In genomic region chr3:128153156-128154011, GRCh38 we compare ENCODE assay signal across 1 cellular context.
TF ChIP-seq lines count a peak whose summit lies in the region.

TSS of gene EEFSEC (plus strand) at chr3:128153481. CDS start at chr3:128153508, 27 bp downstream.

TF ChIP-seq in K562, 482 proteins besides CTCF, POLR2A, EP300 and RAD21 (continued from another document):
- TF ChIP-seq ZNF655 (CRISPR knock-in tag; IDR thresholded peaks at IDR 0.05) (no peak), ARID4B (CRISPR knock-in tag; IDR thresholded peaks at IDR 0.05) (peak; percentile 86), RNF2 (IDR thresholded peaks at IDR 0.05) (peak; percentile 46; the same call in 1 of the 2 replicates), POLR2AphosphoS5 (IDR thresholded peaks at IDR 0.05; ENCODE audit: control insufficient read depth, insufficient read depth, low read depth, low read length) (peak; percentile 74), JUND (IDR thresholded peaks at IDR 0.05; ENCODE audit: borderline replicate concordance, low read depth, low read length) (0 out of 2 replicates have a peak, but pooled peaks have one; percentile 36), JUND (tag; IDR thresholded peaks at IDR 0.05; ENCODE audit: borderline replicate concordance, low read depth, low read length) (no peak; the same call in 2 of the 3 replicates), SUPT5H (IDR thresholded peaks at IDR 0.05) (peak; percentile 74), ZNF444 (CRISPR knock-in tag; IDR thresholded peaks at IDR 0.05) (no peak), TAF15 (IDR thresholded peaks at IDR 0.05; ENCODE audit: low read depth, low read length) (no peak), CBX5 (IDR thresholded peaks at IDR 0.05; ENCODE audit: borderline replicate concordance, low read depth) (no peak), PHF8 (IDR thresholded peaks at IDR 0.05; ENCODE audit: borderline replicate concordance, low read length) (peak; percentile 94), FIP1L1 (IDR thresholded peaks at IDR 0.05; ENCODE audit: low read depth, low read length, poor library complexity, severe bottlenecking) (peak; percentile 32), CXXC5 (CRISPR knock-in tag; IDR thresholded peaks at IDR 0.05) (peak; percentile 75)
- TF ChIP-seq, protein P1, sequence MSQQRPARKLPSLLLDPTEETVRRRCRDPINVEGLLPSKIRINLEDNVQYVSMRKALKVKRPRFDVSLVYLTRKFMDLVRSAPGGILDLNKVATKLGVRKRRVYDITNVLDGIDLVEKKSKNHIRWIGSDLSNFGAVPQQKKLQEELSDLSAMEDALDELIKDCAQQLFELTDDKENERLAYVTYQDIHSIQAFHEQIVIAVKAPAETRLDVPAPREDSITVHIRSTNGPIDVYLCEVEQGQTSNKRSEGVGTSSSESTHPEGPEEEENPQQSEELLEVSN (IDR thresholded peaks at IDR 0.05; ENCODE audit: borderline replicate concordance in 1 of 2, extremely low read depth in 1 of 2, insufficient read depth in 1 of 2, insufficient read length in 1 of 2, low read depth in 1 of 2, low read length in 1 of 2, poor library complexity in 1 of 2, severe bottlenecking in 1 of 2) = peak; percentile 47 to 79
- TF ChIP-seq, protein P2, sequence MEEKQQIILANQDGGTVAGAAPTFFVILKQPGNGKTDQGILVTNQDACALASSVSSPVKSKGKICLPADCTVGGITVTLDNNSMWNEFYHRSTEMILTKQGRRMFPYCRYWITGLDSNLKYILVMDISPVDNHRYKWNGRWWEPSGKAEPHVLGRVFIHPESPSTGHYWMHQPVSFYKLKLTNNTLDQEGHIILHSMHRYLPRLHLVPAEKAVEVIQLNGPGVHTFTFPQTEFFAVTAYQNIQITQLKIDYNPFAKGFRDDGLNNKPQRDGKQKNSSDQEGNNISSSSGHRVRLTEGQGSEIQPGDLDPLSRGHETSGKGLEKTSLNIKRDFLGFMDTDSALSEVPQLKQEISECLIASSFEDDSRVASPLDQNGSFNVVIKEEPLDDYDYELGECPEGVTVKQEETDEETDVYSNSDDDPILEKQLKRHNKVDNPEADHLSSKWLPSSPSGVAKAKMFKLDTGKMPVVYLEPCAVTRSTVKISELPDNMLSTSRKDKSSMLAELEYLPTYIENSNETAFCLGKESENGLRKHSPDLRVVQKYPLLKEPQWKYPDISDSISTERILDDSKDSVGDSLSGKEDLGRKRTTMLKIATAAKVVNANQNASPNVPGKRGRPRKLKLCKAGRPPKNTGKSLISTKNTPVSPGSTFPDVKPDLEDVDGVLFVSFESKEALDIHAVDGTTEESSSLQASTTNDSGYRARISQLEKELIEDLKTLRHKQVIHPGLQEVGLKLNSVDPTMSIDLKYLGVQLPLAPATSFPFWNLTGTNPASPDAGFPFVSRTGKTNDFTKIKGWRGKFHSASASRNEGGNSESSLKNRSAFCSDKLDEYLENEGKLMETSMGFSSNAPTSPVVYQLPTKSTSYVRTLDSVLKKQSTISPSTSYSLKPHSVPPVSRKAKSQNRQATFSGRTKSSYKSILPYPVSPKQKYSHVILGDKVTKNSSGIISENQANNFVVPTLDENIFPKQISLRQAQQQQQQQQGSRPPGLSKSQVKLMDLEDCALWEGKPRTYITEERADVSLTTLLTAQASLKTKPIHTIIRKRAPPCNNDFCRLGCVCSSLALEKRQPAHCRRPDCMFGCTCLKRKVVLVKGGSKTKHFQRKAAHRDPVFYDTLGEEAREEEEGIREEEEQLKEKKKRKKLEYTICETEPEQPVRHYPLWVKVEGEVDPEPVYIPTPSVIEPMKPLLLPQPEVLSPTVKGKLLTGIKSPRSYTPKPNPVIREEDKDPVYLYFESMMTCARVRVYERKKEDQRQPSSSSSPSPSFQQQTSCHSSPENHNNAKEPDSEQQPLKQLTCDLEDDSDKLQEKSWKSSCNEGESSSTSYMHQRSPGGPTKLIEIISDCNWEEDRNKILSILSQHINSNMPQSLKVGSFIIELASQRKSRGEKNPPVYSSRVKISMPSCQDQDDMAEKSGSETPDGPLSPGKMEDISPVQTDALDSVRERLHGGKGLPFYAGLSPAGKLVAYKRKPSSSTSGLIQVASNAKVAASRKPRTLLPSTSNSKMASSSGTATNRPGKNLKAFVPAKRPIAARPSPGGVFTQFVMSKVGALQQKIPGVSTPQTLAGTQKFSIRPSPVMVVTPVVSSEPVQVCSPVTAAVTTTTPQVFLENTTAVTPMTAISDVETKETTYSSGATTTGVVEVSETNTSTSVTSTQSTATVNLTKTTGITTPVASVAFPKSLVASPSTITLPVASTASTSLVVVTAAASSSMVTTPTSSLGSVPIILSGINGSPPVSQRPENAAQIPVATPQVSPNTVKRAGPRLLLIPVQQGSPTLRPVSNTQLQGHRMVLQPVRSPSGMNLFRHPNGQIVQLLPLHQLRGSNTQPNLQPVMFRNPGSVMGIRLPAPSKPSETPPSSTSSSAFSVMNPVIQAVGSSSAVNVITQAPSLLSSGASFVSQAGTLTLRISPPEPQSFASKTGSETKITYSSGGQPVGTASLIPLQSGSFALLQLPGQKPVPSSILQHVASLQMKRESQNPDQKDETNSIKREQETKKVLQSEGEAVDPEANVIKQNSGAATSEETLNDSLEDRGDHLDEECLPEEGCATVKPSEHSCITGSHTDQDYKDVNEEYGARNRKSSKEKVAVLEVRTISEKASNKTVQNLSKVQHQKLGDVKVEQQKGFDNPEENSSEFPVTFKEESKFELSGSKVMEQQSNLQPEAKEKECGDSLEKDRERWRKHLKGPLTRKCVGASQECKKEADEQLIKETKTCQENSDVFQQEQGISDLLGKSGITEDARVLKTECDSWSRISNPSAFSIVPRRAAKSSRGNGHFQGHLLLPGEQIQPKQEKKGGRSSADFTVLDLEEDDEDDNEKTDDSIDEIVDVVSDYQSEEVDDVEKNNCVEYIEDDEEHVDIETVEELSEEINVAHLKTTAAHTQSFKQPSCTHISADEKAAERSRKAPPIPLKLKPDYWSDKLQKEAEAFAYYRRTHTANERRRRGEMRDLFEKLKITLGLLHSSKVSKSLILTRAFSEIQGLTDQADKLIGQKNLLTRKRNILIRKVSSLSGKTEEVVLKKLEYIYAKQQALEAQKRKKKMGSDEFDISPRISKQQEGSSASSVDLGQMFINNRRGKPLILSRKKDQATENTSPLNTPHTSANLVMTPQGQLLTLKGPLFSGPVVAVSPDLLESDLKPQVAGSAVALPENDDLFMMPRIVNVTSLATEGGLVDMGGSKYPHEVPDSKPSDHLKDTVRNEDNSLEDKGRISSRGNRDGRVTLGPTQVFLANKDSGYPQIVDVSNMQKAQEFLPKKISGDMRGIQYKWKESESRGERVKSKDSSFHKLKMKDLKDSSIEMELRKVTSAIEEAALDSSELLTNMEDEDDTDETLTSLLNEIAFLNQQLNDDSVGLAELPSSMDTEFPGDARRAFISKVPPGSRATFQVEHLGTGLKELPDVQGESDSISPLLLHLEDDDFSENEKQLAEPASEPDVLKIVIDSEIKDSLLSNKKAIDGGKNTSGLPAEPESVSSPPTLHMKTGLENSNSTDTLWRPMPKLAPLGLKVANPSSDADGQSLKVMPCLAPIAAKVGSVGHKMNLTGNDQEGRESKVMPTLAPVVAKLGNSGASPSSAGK (IDR thresholded peaks at IDR 0.05) = peak; percentile 80
